ENCODE assay signal across 15 cellular contexts in the genomic region with DNA sequence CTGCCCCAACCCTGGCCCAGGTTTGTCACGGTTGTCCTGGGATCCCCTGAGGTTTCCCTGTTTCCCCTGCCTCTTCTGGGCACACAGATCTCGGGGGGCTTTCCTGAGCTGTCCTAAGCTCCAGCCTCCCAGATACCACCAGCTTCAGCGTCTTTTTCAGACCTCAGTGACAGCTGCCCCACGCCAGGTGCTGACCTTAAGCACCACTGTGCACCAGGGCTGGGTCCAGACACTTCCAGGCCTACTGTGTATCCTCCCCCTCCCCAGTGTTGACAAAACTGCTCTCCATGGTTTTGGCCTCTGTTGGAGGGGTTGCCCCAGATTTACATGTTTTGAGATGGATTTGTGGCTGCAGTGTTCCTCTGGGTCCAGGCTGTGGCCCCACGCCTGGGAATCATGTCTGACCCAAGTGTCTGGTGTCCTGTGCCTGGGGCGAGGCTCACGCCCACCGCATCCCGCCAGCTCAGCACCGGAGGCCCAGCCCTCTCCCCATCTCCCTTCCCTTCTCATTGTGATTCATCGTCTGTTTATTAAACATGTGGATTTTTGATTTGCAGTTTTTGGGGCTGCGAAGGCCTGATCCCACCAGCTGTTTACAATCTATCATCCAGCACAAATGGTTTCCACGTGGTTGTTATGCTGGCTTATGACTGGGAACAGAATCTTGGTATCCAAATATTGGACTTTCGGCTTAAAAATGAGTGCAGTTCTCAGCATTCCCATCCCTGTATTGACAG.
A peak's percentile ranks its signal among the peaks of the same experiment; 100 is the strongest.
DNase-seq lines count a peak whose midpoint lies in the region; ATAC-seq and TF ChIP-seq lines count a peak whose summit lies in the region.
"Had no signal": no experiment of that assay in that cellular context is flagged by ENCODE, and none has a peak within 500 bp of the region (broad histone marks: within the 10 kb centered on the region; RNA-seq: fewer than 3 reads in every experiment).

No MANE protein-coding gene starts in this region.

- no peaks in the 10 kb centered on the region for H3K9me3 ChIP-seq in PC-3 (ENCODE audit: low read length)
- no peaks in the 10 kb centered on the region for H3K9me3 ChIP-seq in hepatocyte (ENCODE audit: low read depth)
- no peaks in the 10 kb centered on the region for H3K9me3 ChIP-seq in A673 (ENCODE audit: low read depth, low read length, poor library complexity, severe bottlenecking)
- H3K9me3 ChIP-seq: esophagus muscularis mucosa had no signal

- H3K4me3 ChIP-seq in BJ (ENCODE audit: low read depth, low read length) (no peak overlapping the region), PC-3 (ENCODE audit: low read length) (no peak overlapping the region), hepatocyte (no peak overlapping the region), A673 (ENCODE audit: low read depth, low read length, poor library complexity, severe bottlenecking) (no peak overlapping the region)
- H3K4me3 ChIP-seq: esophagus muscularis mucosa had no signal

- H3K9me2 ChIP-seq in PC-3 (replicated peaks; ENCODE audit: low read length), result no peaks in the 10 kb centered on the region
- no peaks in the 10 kb centered on the region for H3K9me2 ChIP-seq in hepatocyte (replicated peaks; ENCODE audit: insufficient read depth)

- BruUV-seq in PC-3 (replicated peaks; lab: Mats Ljungman, UMichigan) (no TSS peak), A673 (replicated peaks; lab: Mats Ljungman, UMichigan) (no TSS peak)

- H3K4me1 ChIP-seq in PC-3 (ENCODE audit: insufficient read depth, low read length) (peaks cover 5% of the 10 kb centered on the region; the same call in 1 of the 2 replicates), hepatocyte (ENCODE audit: insufficient read depth) (peaks cover 4% of the 10 kb centered on the region), A673 (ENCODE audit: insufficient read depth, low read length, poor library complexity, severe bottlenecking) (no peaks in the 10 kb centered on the region)
- H3K4me1 ChIP-seq: esophagus muscularis mucosa had no signal

- no peak overlapping the region for H3K4me2 ChIP-seq in PC-3 (ENCODE audit: low read length)
- H3K4me2 ChIP-seq in hepatocyte, result no peak overlapping the region

- H4K20me1 ChIP-seq in PC-3 (ENCODE audit: low read length), result no peaks in the 10 kb centered on the region
- H4K20me1 ChIP-seq in hepatocyte (ENCODE audit: insufficient read depth, poor library complexity, severe bottlenecking), result no peaks in the 10 kb centered on the region

- CTCF ChIA-PET in BJ (lab: Yijun Ruan, JAX), result interaction anchor here (0.7 to 1.0 kb wide), 2 partner anchors 15 to 38 kb away, joined by 3 read pairs; no protein-coding TSS in a partner anchor
- CTCF ChIA-PET in PC-3 (lab: Charles Lee), result no interaction called here
- CTCF ChIA-PET in A673 (lab: Charles Lee), result no interaction called here

- ATAC-seq in PC-3 (no peak), sciatic nerve (peak; percentile 66), HG03432 (IDR thresholded peaks at IDR 0.05; ENCODE audit: unreplicated experiment) (no peak)

- H3K36me3 ChIP-seq in BJ (ENCODE audit: control insufficient read depth, insufficient read depth, low read length) (no peaks in the 10 kb centered on the region), PC-3 (ENCODE audit: low read depth, low read length) (no peaks in the 10 kb centered on the region), hepatocyte (replicated peaks; ENCODE audit: insufficient read depth, low read depth) (no peaks in the 10 kb centered on the region), A673 (ENCODE audit: insufficient read depth, low read length, poor library complexity, severe bottlenecking) (no peaks in the 10 kb centered on the region)
- H3K36me3 ChIP-seq: esophagus muscularis mucosa had no signal

- intact Hi-C loops in PC-3 (cut with micrococcal nuclease), result no loop called here
- intact Hi-C loops in sciatic nerve (cut with DNase I), result no loop called here
- intact Hi-C loops in A673 (cut with micrococcal nuclease; ENCODE audit: unreplicated experiment), result no loop called here

- H2AFZ ChIP-seq in PC-3 (ENCODE audit: low read length) (no peak overlapping the region), hepatocyte (no peak overlapping the region)

- no peak for TF ChIP-seq CTCF in BJ (IDR thresholded peaks at IDR 0.05; ENCODE audit: insufficient read depth, low read depth, low read length)
- no peak for TF ChIP-seq CTCF in PC-3 (conservative IDR thresholded peaks at IDR 0.05; ENCODE audit: low read depth, low read length)
- no peak for TF ChIP-seq CTCF in hepatocyte (IDR thresholded peaks at IDR 0.05; ENCODE audit: poor library complexity)
- no peak for TF ChIP-seq CTCF in A673 (conservative IDR thresholded peaks at IDR 0.05; ENCODE audit: low read depth, low read length)

- 69% methylated on average over 14 of the region's 14 CpGs for WGBS in hepatocyte (ENCODE audit: low lambda C conversion rate, missing lambda C conversion rate)

- POLR2A ChIA-PET in BJ (lab: Charles Lee) (interaction anchor here (0.6 kb wide), 1 partner anchor 12 kb away, joined by 5 read pairs; no protein-coding TSS in a partner anchor), PC-3 (lab: Charles Lee; ENCODE audit: unreplicated experiment) (no interaction called here), A673 (lab: Charles Lee; ENCODE audit: low non-redundant PET) (no interaction called here)

- no peaks in the 10 kb centered on the region for H3K27me3 ChIP-seq in BJ (ENCODE audit: control insufficient read depth, insufficient read depth, low read length)
- H3K27me3 ChIP-seq in PC-3 (ENCODE audit: low read length), result peaks cover 49% of the 10 kb centered on the region
- peaks cover 9% of the 10 kb centered on the region for H3K27me3 ChIP-seq in hepatocyte
- H3K27me3 ChIP-seq in A673 (replicated peaks; ENCODE audit: insufficient read depth, low read depth, low read length, poor library complexity), result no peaks in the 10 kb centered on the region

- H3K79me2 ChIP-seq in PC-3 (ENCODE audit: low read length) (no peaks in the 10 kb centered on the region), hepatocyte (no peaks in the 10 kb centered on the region)

- no peaks in the 10 kb centered on the region for H3F3A ChIP-seq in PC-3 (ENCODE audit: low read length, unreplicated experiment)

- H3K9ac ChIP-seq in PC-3 (ENCODE audit: low read length), result no peak overlapping the region

- H3K27ac ChIP-seq in PC-3 (ENCODE audit: low read length) (no peak overlapping the region), hepatocyte (peak overlapping the region; percentile 66), A673 (ENCODE audit: low read depth, low read length, poor library complexity, severe bottlenecking) (no peak overlapping the region)
- H3K27ac ChIP-seq: esophagus muscularis mucosa had no signal

- DNase-seq in BJ (ENCODE audit: low read depth), result peak; percentile 79
- peak; percentile 12 for DNase-seq in PC-3
- DNase-seq in hepatocyte (ENCODE audit: low spot score), result peak; percentile 30
- peak; percentile 53 for DNase-seq in sciatic nerve (ENCODE audit: low spot score)
- DNase-seq in SIG-M5 treated with dmso at 0.1 percent for 504 hours (lab: John Stamatoyannopoulos, UW; ENCODE audit: unreplicated experiment), result no peak
- DNase-seq in NCI-H774 (lab: John Stamatoyannopoulos, UW), result no peak
- DNase-seq in A673 (ENCODE audit: low spot score), result no peak
- DNase-seq: activated CD4-positive, alpha-beta T cell treated with anti-CD3 and anti-CD28 coated beads for 48 hours; activated gamma-delta T cell treated with Interleukin-2 at 50 U/mL for 16 hours; CD4-positive, alpha-beta memory T cell; GF-D8; immature natural killer cell; NCI-H2081 had no signal

Comparison
In these comparisons a context has a peak if more than half of its experiments do, and no peak if none do; other contexts are left out.
1. DNase-seq: peak in BJ (single experiment), PC-3 (single experiment), hepatocyte (single experiment) and sciatic nerve (single experiment); none in SIG-M5 treated with dmso at 0.1 percent for 504 hours (single experiment), NCI-H774 (single experiment) and A673 (single experiment).